ENCODE assay signal across 2 cellular contexts in genomic region chr1:162663086-162663485, GRCh38.
TF ChIP-seq lines count a peak whose summit lies in the region.

No MANE protein-coding gene starts in this region.

TF ChIP-seq in IMR-90, 13 proteins besides CTCF, POLR2A, EP300 and RAD21:
- 0 out of 2 replicates have a peak, but pooled peaks have one; percentile 3 for TF ChIP-seq FOS (IDR thresholded peaks at IDR 0.05; ENCODE audit: low read depth, low read length)
- TF ChIP-seq NFE2L2 (IDR thresholded peaks at IDR 0.05; ENCODE audit: low read depth, low read length): no peak

TF ChIP-seq in endothelial cell of umbilical vein, 7 proteins besides CTCF, POLR2A, EP300 and RAD21:
- TF ChIP-seq GATA2 (IDR thresholded peaks at IDR 0.05; ENCODE audit: insufficient read depth, insufficient read length, low read depth, low read length): no peak
- TF ChIP-seq FOS (IDR thresholded peaks at IDR 0.05; ENCODE audit: borderline replicate concordance, insufficient read depth, low read length): peak; percentile 44
- no peak for TF ChIP-seq EZH2 (IDR thresholded peaks at IDR 0.05; ENCODE audit: borderline replicate concordance, low read depth, low read length, severe bottlenecking)
- TF ChIP-seq MAX (IDR thresholded peaks at IDR 0.05; ENCODE audit: insufficient read depth, insufficient read length): no peak
- TF ChIP-seq POLR2AphosphoS5 (IDR thresholded peaks at IDR 0.05; ENCODE audit: insufficient read depth, low read depth, low read length): no peak
- TF ChIP-seq JUN (IDR thresholded peaks at IDR 0.05; ENCODE audit: borderline replicate concordance, insufficient read depth, insufficient read length, low read depth): peak; percentile 10
- TF ChIP-seq MYC (IDR thresholded peaks at IDR 0.05; ENCODE audit: low read depth, low read length): no peak
